Comparison of ENCODE assay signal across 8 cellular contexts in the genomic region with DNA sequence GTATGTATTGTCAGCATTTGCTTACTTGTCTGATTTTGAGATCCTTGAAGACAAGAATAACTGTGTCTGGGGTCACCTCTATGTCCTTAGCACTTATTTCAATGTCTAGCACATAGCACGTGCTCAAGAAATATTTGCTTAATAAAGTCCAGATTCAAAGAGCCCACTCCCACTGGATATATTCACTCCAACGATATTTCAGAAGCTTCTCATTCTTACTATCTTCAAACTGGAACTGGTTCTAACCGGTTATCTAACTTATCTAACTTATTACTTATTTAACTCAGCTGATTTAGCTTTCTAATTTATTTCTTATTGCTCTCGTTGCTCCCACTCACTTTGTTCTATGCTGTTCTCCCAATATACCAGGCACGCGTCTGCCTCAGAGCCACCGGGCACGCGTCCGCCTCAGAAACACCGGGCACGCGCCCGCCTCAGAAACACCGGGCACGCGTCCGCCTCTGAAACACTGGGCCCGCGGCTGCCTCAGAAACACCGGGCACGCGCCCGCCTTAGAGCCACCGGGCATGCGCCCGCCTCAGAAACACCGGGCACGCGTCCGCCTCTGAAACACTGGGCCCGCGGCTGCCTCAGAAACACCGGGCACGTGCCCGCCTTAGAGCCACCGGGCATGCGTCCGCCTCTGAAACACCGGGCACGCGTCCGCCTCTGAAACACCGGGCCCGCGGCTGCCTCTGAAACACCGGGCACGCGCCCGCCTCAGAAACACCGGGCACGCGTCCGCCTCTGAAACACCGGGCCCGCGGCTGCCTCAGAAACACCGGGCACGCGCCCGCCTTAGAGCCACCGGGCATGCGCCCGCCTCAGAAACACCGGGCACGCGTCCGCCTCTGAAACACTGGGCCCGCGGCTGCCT. TPM values are rescaled to one million over a fixed set of nuclear protein-coding genes. Genes with fewer than 3 reads are reported as not detected.
A peak's percentile ranks its signal among the peaks of the same experiment; 100 is the strongest.
DNase-seq lines count a peak whose midpoint lies in the region; ATAC-seq and TF ChIP-seq lines count a peak whose summit lies in the region.
"Not testable (repeated sequence)": the region's sequence is repeated elsewhere in the genome, so short reads cannot be mapped to it uniquely, and the experiment has no call there.

No MANE protein-coding gene starts in this region.

- not testable (repeated sequence) for TF ChIP-seq EP300 in tibial nerve (IDR thresholded peaks at IDR 0.05)

- TF ChIP-seq CTCF in tibial nerve (IDR thresholded peaks at IDR 0.05): not testable (repeated sequence)

- not testable (repeated sequence) for H3K36me3 ChIP-seq in SK-N-MC (ENCODE audit: insufficient read depth, low read length); effector memory CD4-positive, alpha-beta T cell (ENCODE audit: control insufficient read depth, insufficient read depth, low read length); tibial nerve

- H3K4me3 ChIP-seq in SK-N-MC: peak overlapping the region; percentile 84
- peak overlapping the region; percentile 51 for H3K4me3 ChIP-seq in effector memory CD4-positive, alpha-beta T cell (ENCODE audit: insufficient read depth, low read depth, low read length, poor library complexity, severe bottlenecking)
- peak overlapping the region; percentile 54 for H3K4me3 ChIP-seq in skeletal muscle cell (ENCODE audit: low read depth, low read length)
- H3K4me3 ChIP-seq in tibial nerve: peak overlapping the region; percentile 38 to 63 (median 56)

- not testable (repeated sequence) for H3K27me3 ChIP-seq in effector memory CD4-positive, alpha-beta T cell (replicated peaks; ENCODE audit: control insufficient read depth, insufficient read depth, low read length, poor library complexity, severe bottlenecking); tibial nerve

- not testable (repeated sequence) for H3K9me3 ChIP-seq in SK-N-MC (ENCODE audit: low read depth, low read length); effector memory CD4-positive, alpha-beta T cell (ENCODE audit: control insufficient read depth, low read length); tibial nerve

- 4 to 7% methylated on average over 22 to 31 of the region's 70 CpGs for WGBS in tibial nerve, 2 donors

- H3K9ac ChIP-seq in SK-N-MC (ENCODE audit: insufficient read length): not testable (repeated sequence)

- TF ChIP-seq POLR2A in tibial nerve (IDR thresholded peaks at IDR 0.05): not testable (repeated sequence)

- peak; percentile 84 for ATAC-seq in left lobe of liver

- peak; percentile 34 for DNase-seq in EL
- DNase-seq in NCI-H1092 treated with DMSO at 0.1 percent for 48 hours (lab: John Stamatoyannopoulos, UW): peak; percentile 72
- not testable (repeated sequence) for DNase-seq in SK-N-MC (ENCODE audit: low read depth, low spot score)
- DNase-seq in activated T-cell treated with anti-CD3 and anti-CD28 coated beads, Interleukin-2, amount 50 U/mL, for 48 hours: peak; percentile 56 to 68
- DNase-seq in effector memory CD4-positive, alpha-beta T cell: peak; percentile 11 to 38 (median 34)
- DNase-seq in left lobe of liver (ENCODE audit: low spot score): peak; percentile 66
- peak; percentile 10 for DNase-seq in skeletal muscle cell (ENCODE audit: low read depth)
- peak in 1 of 2 donors; percentile 31 for DNase-seq in tibial nerve (ENCODE audit: low spot score in 2 of 2)

- H3K4me1 ChIP-seq in effector memory CD4-positive, alpha-beta T cell (ENCODE audit: control insufficient read depth, insufficient read depth, low read length, poor library complexity, severe bottlenecking); tibial nerve: not testable (repeated sequence)

- H3K27ac ChIP-seq in SK-N-MC: peak overlapping the region; percentile 26; the same call in 1 of the 2 replicates
- H3K27ac ChIP-seq in effector memory CD4-positive, alpha-beta T cell (ENCODE audit: insufficient read depth, low read length, poor library complexity, severe bottlenecking): peak overlapping the region; percentile 61
- H3K27ac ChIP-seq in tibial nerve: peak overlapping the region; percentile 19 to 90 (median 58)

RNA-seq across cellular contexts. Expression of gene IFRD1, which starts 59.1 kb away (rescaled TPM):
- total RNA-seq in left lobe of liver: 27.6 TPM
- 100 to 1,000 TPM in 2 of 4 donors, 10 to 100 TPM in 2; 85.2 to 116 (median 102) TPM for total RNA-seq in tibial nerve
